Comparison of ENCODE assay signal across 20 cellular contexts in genomic region chr1:198031086-198031485, GRCh38.
"Had no signal": no experiment of that assay in that cellular context is flagged by ENCODE, and none has a peak within 500 bp of the region (broad histone marks: within the 10 kb centered on the region; RNA-seq: fewer than 3 reads in every experiment).

No MANE protein-coding gene starts in this region.

- DNase-seq: Karpas-422, KBM-7, MV-4-11, NCI-H1048, NCI-H1105, NCI-H1417, NCI-H146, NCI-H1930, NCI-H2081, NCI-H2107, NCI-H2227 treated with DMSO at 0.1 percent for 48 hours, NCI-H524, NCI-H526 treated with DMSO at 0.1 percent for 48 hours, NCI-H748 treated with DMSO at 0.1 percent for 48 hours, Right ventricle myocardium superior, RPMI8226, SK-N-SH, SW 1271, T-cell had no signal

- H3K9ac ChIP-seq: SK-N-SH had no signal

- H3K9me3 ChIP-seq: SK-N-SH had no signal

- FAIRE-seq: RCC 7860 had no signal

- H3K4me2 ChIP-seq: SK-N-SH had no signal

- ATAC-seq: T-cell had no signal
